8 cellular contexts compared by ENCODE assay signal in genomic region chr11:75582461-75582934, GRCh38. TPM values are rescaled to one million over a fixed set of nuclear protein-coding genes. Genes with fewer than 3 reads are reported as not detected.
A peak's percentile ranks its signal among the peaks of the same experiment; 100 is the strongest.
DNase-seq lines count a peak whose midpoint lies in the region; ATAC-seq and TF ChIP-seq lines count a peak whose summit lies in the region.

No MANE protein-coding gene starts in this region.

- no peak overlapping the region for H3K23ac ChIP-seq in neuronal stem cell (ENCODE audit: low read depth, low read length, poor library complexity)

- H2AK5ac ChIP-seq in neuronal stem cell (ENCODE audit: low read depth, low read length), result peak overlapping the region; percentile 76

- H3K9me3 ChIP-seq in CD4-positive, CD25-positive, alpha-beta regulatory T cell (ENCODE audit: control insufficient read depth in 2 of 2, low read length in 2 of 2), result no peaks in the 10 kb centered on the region
- H3K9me3 ChIP-seq in Panc1 (ENCODE audit: control insufficient read depth, insufficient read depth, low read depth, low read length) (no peaks in the 10 kb centered on the region), neuronal stem cell (replicated peaks in 1 of 2; ENCODE audit: control insufficient read depth in 2 of 2, insufficient read depth in 1 of 2, low read depth in 1 of 2, low read length in 2 of 2) (peaks cover 0 to 3% of the 10 kb centered on the region in 2 donors)

- no peaks in the 10 kb centered on the region for H3K27me3 Mint-ChIP-seq in CD4-positive, CD25-positive, alpha-beta regulatory T cell

- H3K4me3 Mint-ChIP-seq in CD4-positive, CD25-positive, alpha-beta regulatory T cell, result peak overlapping the region; percentile 79 to 89 (median 84)

- H3K27ac ChIP-seq in CD4-positive, CD25-positive, alpha-beta regulatory T cell (ENCODE audit: insufficient read depth, low read length, poor library complexity, severe bottlenecking), result no peak overlapping the region
- H3K27ac ChIP-seq in Panc1 (ENCODE audit: low read length) (peak overlapping the region; percentile 70), neuronal stem cell (replicated peaks; ENCODE audit: low read length) (peak overlapping the region; percentile 66)

- in situ Hi-C loops in Panc1 (cut with HindIII; ENCODE audit: low pct_unique_long_range_greater_than_20kb, low sequenced_read_pairs), result no loop called here

- peak in 1 of 2 donors; percentile 2 for ATAC-seq in CD4-positive, CD25-positive, alpha-beta regulatory T cell (ENCODE audit: low read depth in 2 of 2)
- ATAC-seq in Panc1 (no peak), left colon (no peak)

- H3K4me2 ChIP-seq in neuronal stem cell (ENCODE audit: insufficient read depth, low read length, poor library complexity, severe bottlenecking), result peak overlapping the region; percentile 55

- no peaks in the 10 kb centered on the region for H3K36me3 ChIP-seq in CD4-positive, CD25-positive, alpha-beta regulatory T cell (ENCODE audit: control insufficient read depth, insufficient read depth, low read length)
- H3K36me3 ChIP-seq in Panc1 (ENCODE audit: control insufficient read depth, insufficient read depth, low read length) (no peaks in the 10 kb centered on the region), neuronal stem cell (replicated peaks in 1 of 2; ENCODE audit: control insufficient read depth in 2 of 2, insufficient read depth in 2 of 2, low read length in 2 of 2) (no peaks in the 10 kb centered on the region)

- H4K91ac ChIP-seq in neuronal stem cell (ENCODE audit: low read depth, low read length, poor library complexity), result peak overlapping the region; percentile 61

- peak overlapping the region; percentile 96 for H3K4ac ChIP-seq in neuronal stem cell (ENCODE audit: low read length)

- H3K9me3 Mint-ChIP-seq in CD4-positive, CD25-positive, alpha-beta regulatory T cell, result peaks cover 0 to 2% (median 0%) of the 10 kb centered on the region in 7 donors

- H3K4me1 Mint-ChIP-seq in CD4-positive, CD25-positive, alpha-beta regulatory T cell, result peaks cover 0 to 18% (median 9%) of the 10 kb centered on the region in 4 donors

- DNase-seq in CD4-positive, CD25-positive, alpha-beta regulatory T cell, result no peak
- DNase-seq in Panc1 (ENCODE audit: low read depth, low spot score), result no peak
- DNase-seq in epithelial cell of proximal tubule (ENCODE audit: low read depth), result no peak
- no peak for DNase-seq in neuronal stem cell (ENCODE audit: low spot score)
- no peak for DNase-seq in left colon
- DNase-seq in stimulated activated CD4-positive, alpha-beta T cell treated with anti-CD3 and anti-CD28 coated beads, Interleukin-4, amount 100 ng/mL, for 24 hours, result no peak
- DNase-seq in MV-4-11 (lab: John Stamatoyannopoulos, UW), result no peak
- DNase-seq in NCI-H524 treated with DMSO at 0.1 percent for 48 hours (lab: John Stamatoyannopoulos, UW), result no peak

- H3K4me1 ChIP-seq in CD4-positive, CD25-positive, alpha-beta regulatory T cell (ENCODE audit: control insufficient read depth, insufficient read depth, low read length, poor library complexity, severe bottlenecking), result peaks cover 9% of the 10 kb centered on the region
- H3K4me1 ChIP-seq in Panc1 (ENCODE audit: control insufficient read depth, insufficient read depth, low read length) (peaks cover 5% of the 10 kb centered on the region; the same call in 1 of the 2 replicates), neuronal stem cell (ENCODE audit: control insufficient read depth in 2 of 2, insufficient read depth in 1 of 2, low read depth in 1 of 2, low read length in 2 of 2) (peaks cover 12% of the 10 kb centered on the region in 2 donors)

- peak overlapping the region; percentile 98 for H2BK5ac ChIP-seq in neuronal stem cell (ENCODE audit: low read length)

- no peak overlapping the region for H3K14ac ChIP-seq in neuronal stem cell (ENCODE audit: low read length)

- no peak overlapping the region for H3K9ac ChIP-seq in neuronal stem cell (ENCODE audit: low read depth, low read length, poor library complexity)

- no peak overlapping the region for H2BK12ac ChIP-seq in neuronal stem cell (ENCODE audit: low read length)

- CTCF ChIA-PET in Panc1 (lab: Charles Lee), result no interaction called here

- no peak for TF ChIP-seq CTCF in Panc1 (IDR thresholded peaks at IDR 0.05)
- TF ChIP-seq CTCF in epithelial cell of proximal tubule (conservative IDR thresholded peaks at IDR 0.05; ENCODE audit: low read depth, low read length), result no peak

- no peaks in the 10 kb centered on the region for H3K79me1 ChIP-seq in neuronal stem cell (ENCODE audit: low read depth, low read length)

- H2AFZ ChIP-seq in neuronal stem cell (ENCODE audit: low read length), result peak overlapping the region; percentile 90

- no peak overlapping the region for H2BK120ac ChIP-seq in neuronal stem cell (ENCODE audit: low read depth, low read length)

- WGBS in neuronal stem cell (ENCODE audit: extremely low coverage in 2 of 2, insufficient read length in 2 of 2, insufficient replicate concordance in 1 of 2), 2 donors, result no CpG with 5 or more reads among the region's 5 CpGs

- peak overlapping the region; percentile 97 for H4K8ac ChIP-seq in neuronal stem cell (ENCODE audit: low read depth, low read length)

- intact Hi-C loops in Panc1 (cut with micrococcal nuclease; ENCODE audit: unreplicated experiment), result no loop called here
- intact Hi-C loops in left colon (cut with DNase I, micrococcal nuclease), result no loop called here

- H2BK15ac ChIP-seq in neuronal stem cell (ENCODE audit: low read length), result no peak overlapping the region

- peak overlapping the region; percentile 81 to 91 (median 87) for H3K27ac Mint-ChIP-seq in CD4-positive, CD25-positive, alpha-beta regulatory T cell

- peak overlapping the region; percentile 67 for H3K4me3 ChIP-seq in CD4-positive, CD25-positive, alpha-beta regulatory T cell (ENCODE audit: low read depth, low read length)
- peak overlapping the region in 1 of 2 experiments; percentile 63; a peak in 3 of 4 replicates for H3K4me3 ChIP-seq in Panc1 (ENCODE audit: low read depth in 2 of 2, low read length in 2 of 2)
- H3K4me3 ChIP-seq in epithelial cell of proximal tubule (ENCODE audit: low read depth, low read length), result peak overlapping the region; percentile 66
- H3K4me3 ChIP-seq in neuronal stem cell (ENCODE audit: low read length in 2 of 2), result peak overlapping the region in 1 of 2 donors; percentile 64

- no TSS peak for BruUV-seq in Panc1 (replicated peaks; lab: Mats Ljungman, UMichigan)

- no peaks in the 10 kb centered on the region for H3K36me3 Mint-ChIP-seq in CD4-positive, CD25-positive, alpha-beta regulatory T cell

- POLR2A ChIA-PET in Panc1 (lab: Charles Lee), result no interaction called here

- peaks cover 6% of the 10 kb centered on the region for H3K27me3 ChIP-seq in CD4-positive, CD25-positive, alpha-beta regulatory T cell (ENCODE audit: control insufficient read depth, insufficient read depth, low read length)
- H3K27me3 ChIP-seq in Panc1 (ENCODE audit: control insufficient read depth, insufficient read depth, low read length) (no peaks in the 10 kb centered on the region; the same call in 1 of the 2 replicates), neuronal stem cell (ENCODE audit: control insufficient read depth in 3 of 3, insufficient read depth in 3 of 3, low read depth in 1 of 3, low read length in 3 of 3) (no peaks in the 10 kb centered on the region)

- H3K18ac ChIP-seq in neuronal stem cell (ENCODE audit: low read length), result peak overlapping the region; percentile 98

RNA-seq across cellular contexts. Expression of gene SERPINH1, which starts 20.4 kb away (rescaled TPM):
- 3.4 TPM for total RNA-seq in CD4-positive, CD25-positive, alpha-beta regulatory T cell
- 1 to 10 TPM; 1.2 to 4.5 (median 3.3) TPM for polyA plus RNA-seq in CD4-positive, CD25-positive, alpha-beta regulatory T cell
- total RNA-seq in Panc1 (2021; ENCODE audit: unreplicated experiment) (89.8 TPM), epithelial cell of proximal tubule (231 and 256 TPM in 2 replicates), left colon (10 to 100 TPM; 24.0 to 41.5 TPM)
- 268 TPM for polyA plus RNA-seq in Panc1 (2012; ENCODE audit: insufficient read length)
- 246 TPM for polyA plus RNA-seq in neuronal stem cell (2013, experiment 1 of 2)
- 246 TPM for polyA plus RNA-seq in neuronal stem cell (2013, experiment 2 of 2)

RNA-seq across cellular contexts. Expression of gene GDPD5, which starts 56.8 kb away (rescaled TPM):
- total RNA-seq in CD4-positive, CD25-positive, alpha-beta regulatory T cell, result 170 TPM
- 10 to 100 TPM in 3 of 4 donors, 1 to 10 TPM in 1; 8.0 to 23.4 (median 15.9) TPM for polyA plus RNA-seq in CD4-positive, CD25-positive, alpha-beta regulatory T cell
- total RNA-seq in Panc1 (2021; ENCODE audit: unreplicated experiment), result 6.0 TPM
- polyA plus RNA-seq in Panc1 (2012; ENCODE audit: insufficient read length), result 7.3 TPM
- total RNA-seq in epithelial cell of proximal tubule, result 8.5 and 17.4 TPM in 2 replicates
- 10.9 TPM for polyA plus RNA-seq in neuronal stem cell (2013, experiment 1 of 2)
- polyA plus RNA-seq in neuronal stem cell (2013, experiment 2 of 2), result 11.1 TPM
- 1 to 10 TPM; 3.3 to 4.0 TPM for total RNA-seq in left colon
